ENCODE assay signal across 16 cellular contexts in genomic region chr1:212769372-212770167, GRCh38. TPM values are rescaled to one million over a fixed set of nuclear protein-coding genes. Genes with fewer than 3 reads are reported as not detected.
DNase-seq lines count a peak whose midpoint lies in the region; ATAC-seq, FAIRE-seq and TF ChIP-seq lines count a peak whose summit lies in the region.
"Had no signal": no experiment of that assay in that cellular context is flagged by ENCODE, and none has a peak within 500 bp of the region (broad histone marks: within the 10 kb centered on the region; RNA-seq: fewer than 3 reads in every experiment).

No MANE protein-coding gene starts in this region.

- no peaks in the 10 kb centered on the region for H3K27me3 ChIP-seq in H7 (ENCODE audit: control insufficient read depth, insufficient read depth, low read length)
- H3K27me3 ChIP-seq: esophagus squamous epithelium, neural progenitor cell, SJCRH30, vagina had no signal

- H3K36me3 ChIP-seq in H7 (replicated peaks; ENCODE audit: control insufficient read depth, insufficient read depth, low read length): peaks cover under 1% of the 10 kb centered on the region; the same call in 1 of the 2 replicates

- DNase-seq in GM12892 (ENCODE audit: insufficient read length) (no peak), H7 (no peak), NCI-H1105 treated with DMSO at 0.1 percent for 48 hours (lab: John Stamatoyannopoulos, UW) (no peak)
- DNase-seq: esophagus squamous epithelium; left ventricle myocardium inferior; right cardiac atrium; SJCRH30; stimulated activated CD4-positive, alpha-beta T cell treated with anti-CD3 and anti-CD28 coated beads, Interleukin-2, amount 100 ng/mL, for 48 hours had no signal

- ATAC-seq in GM21529 (IDR thresholded peaks at IDR 0.05; ENCODE audit: unreplicated experiment) (peak; percentile 72), HG03520 (IDR thresholded peaks at IDR 0.05; ENCODE audit: unreplicated experiment) (no peak)
- ATAC-seq: right cardiac atrium had no signal

- no peak overlapping the region for H3K4me3 ChIP-seq in H7 (ENCODE audit: insufficient read depth, low read depth, low read length)
- H3K4me3 ChIP-seq: esophagus squamous epithelium, left ventricle myocardium inferior, neural progenitor cell, SJCRH30, vagina had no signal

- no peak for TF ChIP-seq POLR2A in GM12892 (IDR thresholded peaks at IDR 0.05; ENCODE audit: low read depth, low read length)

- FAIRE-seq in GM12892 (lab: Jason Lieb, UNC) (peak; percentile 9), TTC549 (lab: Jason Lieb, UNC) (peak; percentile 76), islet of Langerhans (lab: Jason Lieb, UNC) (peak; percentile 24)
- FAIRE-seq: astrocyte, H54 had no signal

RNA-seq across cellular contexts. Expression of gene NSL1, which starts 22.0 kb away (rescaled TPM):
- 27.5 TPM for polyA plus RNA-seq in GM12892 (2012; ENCODE audit: missing spikeins)
- 108 and 112 TPM in 2 replicates for total RNA-seq in H7 (2014; rRNA removed; shearing (Covaris generic))

RNA-seq across cellular contexts. Expression of gene TATDN3, which starts 22.1 kb away (rescaled TPM):
- polyA plus RNA-seq in GM12892 (2012; ENCODE audit: missing spikeins): 15.0 TPM
- 22.5 and 28.8 TPM in 2 replicates for total RNA-seq in H7 (2014; rRNA removed; shearing (Covaris generic))
